34 cellular contexts compared by ENCODE assay signal in genomic region chr1:74436078-74436477, GRCh38.
"Had no signal": no experiment of that assay in that cellular context is flagged by ENCODE, and none has a peak within 500 bp of the region (broad histone marks: within the 10 kb centered on the region; RNA-seq: fewer than 3 reads in every experiment).

No MANE protein-coding gene starts in this region.

- DNase-seq: activated B cell treated with CpG ODN at 0.5 μM for 24 hours; activated CD4-positive, alpha-beta memory T cell treated with anti-CD3 and anti-CD28 coated beads, Interleukin-2, amount 10 ng/mL, durations not matched to agents 7 days and 5 days; activated CD4-positive, alpha-beta T cell treated with anti-CD3 and anti-CD28 coated beads for 1 hour; activated CD4-positive, alpha-beta T cell treated with anti-CD3 and anti-CD28 coated beads for 48 hours; activated CD8-positive, alpha-beta memory T cell treated with anti-CD3 and anti-CD28 coated beads for 24 hours; activated CD8-positive, alpha-beta memory T cell treated with anti-CD3 and anti-CD28 coated beads, Interleukin-2, amount 10 ng/mL, durations not matched to agents 7 days and 5 days; activated CD8-positive, alpha-beta memory T cell treated with anti-CD3 and anti-CD28 coated beads, Interleukin-2, amount 50 U/mL, for 48 hours; activated effector memory CD4-positive, alpha-beta T cell treated with anti-CD3 and anti-CD28 coated beads, Interleukin-2, amount 50 U/mL, for 16 hours; activated naive CD4-positive, alpha-beta T cell treated with Interleukin-2 at 50 U/mL for 16 hours; activated naive CD8-positive, alpha-beta T cell treated with anti-CD3 and anti-CD28 coated beads, Interleukin-2, amount 10 ng/mL, durations not matched to agents 7 days and 5 days; activated T-cell treated with anti-CD3 and anti-CD28 coated beads, Interleukin-2, amount 50 U/mL, for 48 hours; amygdala; Karpas-422; NCI-H1048; NCI-H1436 treated with DMSO at 0.1 percent for 48 hours; NCI-H1694 treated with DMSO at 0.1 percent for 48 hours; NCI-H2029; NCI-H2107; NCI-H2171; NCI-H446; NCI-H510A treated with DMSO at 0.1 percent for 48 hours; NCI-H526 treated with DMSO at 0.1 percent for 48 hours; PC-9; SW 1271; T-helper 1 cell; T-helper 2 cell; T-helper 9 cell had no signal

- H3K9me3 ChIP-seq: ascending aorta, breast epithelium had no signal

- H3K4me1 ChIP-seq: ascending aorta, breast epithelium had no signal

- H3K27ac ChIP-seq: ascending aorta, breast epithelium, coronary artery, PC-9, RWPE1, VCaP had no signal

- H3K4me3 ChIP-seq: ascending aorta, breast epithelium, coronary artery, PC-9 had no signal

- H3K27me3 ChIP-seq: ascending aorta, breast epithelium had no signal

- ATAC-seq: activated CD8-positive, alpha-beta memory T cell treated with anti-CD3 and anti-CD28 coated beads, Interleukin-2, amount 10 ng/mL, durations not matched to agents 7 days and 5 days; activated T-helper 17 cell treated with anti-CD3 and anti-CD28 coated beads, Interleukin-2, amount 50 U/mL, for 72 hours; Right ventricle myocardium inferior had no signal

- H3K36me3 ChIP-seq: ascending aorta, breast epithelium had no signal
